ENCODE assay signal across 14 cellular contexts in genomic region chr20:35326021-35326731, GRCh38. TPM values are rescaled to one million over a fixed set of nuclear protein-coding genes. Genes with fewer than 3 reads are reported as not detected.
A peak's percentile ranks its signal among the peaks of the same experiment; 100 is the strongest.
DNase-seq lines count a peak whose midpoint lies in the region; ATAC-seq and TF ChIP-seq lines count a peak whose summit lies in the region.
"Had no signal": no experiment of that assay in that cellular context is flagged by ENCODE, and none has a peak within 500 bp of the region (broad histone marks: within the 10 kb centered on the region; RNA-seq: fewer than 3 reads in every experiment).

No MANE protein-coding gene starts in this region.

- H3K27ac ChIP-seq in right atrium auricular region (no peak overlapping the region), transverse colon (peak overlapping the region; percentile 62 to 72 (median 70))
- H3K27ac ChIP-seq: vagina had no signal

- TF ChIP-seq EP300 in transverse colon (IDR thresholded peaks at IDR 0.05; ENCODE audit: low read depth): no peak

- H3K27ac Mint-ChIP-seq in T-helper 17 cell: peak overlapping the region; percentile 56

- H3K4me1 Mint-ChIP-seq in T-helper 17 cell: peaks cover 4% of the 10 kb centered on the region

- no peaks in the 10 kb centered on the region for H3K27me3 Mint-ChIP-seq in T-helper 17 cell

- H3K9me3 ChIP-seq in right atrium auricular region (no peaks in the 10 kb centered on the region), T-helper 17 cell (ENCODE audit: control insufficient read depth, low read length, poor library complexity, severe bottlenecking) (no peaks in the 10 kb centered on the region), transverse colon (no peaks in the 10 kb centered on the region)
- H3K9me3 ChIP-seq: BE2C, vagina had no signal

- H3K4me3 ChIP-seq in right atrium auricular region (no peak overlapping the region), transverse colon (no peak overlapping the region)
- H3K4me3 ChIP-seq: vagina had no signal

- intact Hi-C loops in left cardiac atrium (cut with DNase I): no loop called here
- intact Hi-C loops in transverse colon (cut with DNase I; ENCODE audit: low total_unique reads): loop anchor here (5.0 kb wide), 1 partner anchor 264 kb away; no protein-coding TSS in a partner anchor

- no peak for TF ChIP-seq CTCF in right atrium auricular region (IDR thresholded peaks at IDR 0.05)
- TF ChIP-seq CTCF in transverse colon (IDR thresholded peaks at IDR 0.05): no peak

- in situ Hi-C loops in transverse colon (cut with MboI; ENCODE audit: low pct_ligation_motif_present in 1 of 4, low pct_unique_long_range_greater_than_20kb in 1 of 4, low sequenced_read_pairs in 3 of 4) (no loop called here), ACHN (cut with HindIII; ENCODE audit: low pct_ligation_motif_present, low pct_unique_long_range_greater_than_20kb, low sequenced_read_pairs) (no loop called here)

- no peak overlapping the region for H3K4me3 Mint-ChIP-seq in T-helper 17 cell

- no peak for DNase-seq in left cardiac atrium
- no peak for DNase-seq in right atrium auricular region (ENCODE audit: low spot score)
- no peak for DNase-seq in T-helper 17 cell
- DNase-seq in iris pigment epithelial cell (ENCODE audit: low read depth): peak; percentile 55
- DNase-seq in transverse colon: no peak
- DNase-seq in middle frontal gyrus (ENCODE audit: extremely low spot score, low spot score): no peak
- DNase-seq in ACHN: no peak
- DNase-seq: anterior cingulate cortex, BE2C, midbrain, NCI-H1105, NCI-H526 treated with DMSO at 0.1 percent for 48 hours had no signal

- peaks cover 0 to 12% of the 10 kb centered on the region in 2 donors for H3K4me1 ChIP-seq in right atrium auricular region
- peaks cover 8 to 39% (median 26%) of the 10 kb centered on the region in 4 donors for H3K4me1 ChIP-seq in transverse colon
- H3K4me1 ChIP-seq: BE2C, vagina had no signal

- H3K27me3 ChIP-seq in right atrium auricular region: no peaks in the 10 kb centered on the region
- H3K27me3 ChIP-seq in transverse colon: no peaks in the 10 kb centered on the region
- H3K27me3 ChIP-seq: BE2C, vagina had no signal

- ATAC-seq in left cardiac atrium (peak; percentile 15 to 85), T-helper 17 cell (no peak), GM21737 (IDR thresholded peaks at IDR 0.05; ENCODE audit: unreplicated experiment) (no peak)

- no peaks in the 10 kb centered on the region for H3K36me3 ChIP-seq in right atrium auricular region
- H3K36me3 ChIP-seq in transverse colon: no peaks in the 10 kb centered on the region
- H3K36me3 ChIP-seq: BE2C had no signal

- 62 to 79% methylated on average over 7 to 11 of the region's 11 CpGs for WGBS in transverse colon (ENCODE audit: low coverage in 1 of 2), 2 donors

- no peak for TF ChIP-seq POLR2A in transverse colon (IDR thresholded peaks at IDR 0.05)

- peaks cover 7% of the 10 kb centered on the region for H3K36me3 Mint-ChIP-seq in T-helper 17 cell (ENCODE audit: low read depth)

RNA-seq across cellular contexts. Expression of gene FAM83C, which starts 34.0 kb away (rescaled TPM):
- total RNA-seq in left cardiac atrium (not detected), right atrium auricular region (not detected), T-helper 17 cell (not detected), transverse colon (under 1 TPM in 1 of 4 donors, not detected in 3; 0.14 TPM)

RNA-seq across cellular contexts. Expression of gene EIF6, which starts 41.6 kb away (rescaled TPM):
- total RNA-seq in left cardiac atrium (10 to 100 TPM; 40.1 to 59.7 TPM), right atrium auricular region (10 to 100 TPM; 23.0 to 44.3 TPM), T-helper 17 cell (10 to 100 TPM; 39.4 to 43.6 TPM), transverse colon (100 to 1,000 TPM in 2 of 4 donors, 10 to 100 TPM in 2; 54.9 to 168 (median 100) TPM)

RNA-seq across cellular contexts. Expression of gene MMP24OS, which starts 48.3 kb away (rescaled TPM):
- total RNA-seq in left cardiac atrium (10 to 100 TPM; 46.9 to 53.2 TPM), right atrium auricular region (10 to 100 TPM; 11.9 to 24.2 TPM), T-helper 17 cell (10 to 100 TPM; 60.8 to 64.4 TPM), transverse colon (10 to 100 TPM; 32.4 to 81.1 (median 47.9) TPM)

Comparison
In these comparisons a context has a peak if more than half of its experiments do, and no peak if none do; other contexts are left out.
1. ATAC-seq: peak in left cardiac atrium (2 of 2); none in T-helper 17 cell (single experiment) and GM21737 (single experiment).
2. H3K27ac ChIP-seq: peak in transverse colon (4 of 4); none in right atrium auricular region (0 of 2).